Comparison of ENCODE assay signal across 20 cellular contexts in the genomic region with DNA sequence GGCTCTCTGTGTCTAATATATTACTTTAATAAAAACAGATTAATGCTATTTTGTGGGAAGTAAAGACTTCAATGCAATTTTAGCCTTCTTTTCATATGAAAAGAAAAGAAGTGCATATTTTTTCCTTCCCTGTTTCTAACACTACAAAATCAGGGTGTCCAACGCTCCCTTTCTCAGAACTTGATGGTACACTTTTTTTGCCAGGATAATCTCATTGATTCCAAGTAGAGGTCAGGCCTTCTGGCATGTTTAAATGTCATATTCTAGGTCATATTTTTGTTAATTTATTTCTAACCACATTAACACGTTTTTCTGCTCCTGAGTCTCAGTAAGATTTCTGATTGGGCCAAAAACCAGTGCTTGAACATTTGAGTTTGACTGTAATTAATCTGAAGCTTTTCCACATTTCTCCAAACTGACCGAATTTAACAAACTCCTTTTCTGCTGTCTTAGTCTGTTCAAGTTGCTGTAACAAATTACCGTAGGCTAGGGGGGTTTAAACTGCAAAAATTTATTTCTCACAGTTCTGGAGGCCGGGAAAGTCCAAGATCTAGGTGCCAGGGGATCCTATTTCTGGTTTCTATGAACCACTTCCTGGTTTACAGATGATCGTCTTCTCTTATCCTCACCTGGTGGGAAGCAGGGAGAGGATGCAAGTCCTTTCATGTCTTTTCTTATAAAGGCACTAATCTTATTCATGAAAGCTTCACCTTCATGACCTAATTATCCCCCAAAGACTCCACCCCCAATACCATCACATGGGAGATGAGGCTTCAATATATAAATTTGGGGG.
DNase-seq lines count a peak whose midpoint lies in the region; ATAC-seq, FAIRE-seq and TF ChIP-seq lines count a peak whose summit lies in the region.
"Had no signal": no experiment of that assay in that cellular context is flagged by ENCODE, and none has a peak within 500 bp of the region (broad histone marks: within the 10 kb centered on the region; RNA-seq: fewer than 3 reads in every experiment).

No MANE protein-coding gene starts in this region.

- no peaks in the 10 kb centered on the region for H3K27me3 ChIP-seq in ACC112 (ENCODE audit: insufficient read depth, low read length)
- no peaks in the 10 kb centered on the region for H3K27me3 ChIP-seq in bronchial epithelial cell (ENCODE audit: control insufficient read depth, insufficient read depth, low read length)
- H3K27me3 ChIP-seq in osteoblast (ENCODE audit: insufficient read depth, low read length) = no peaks in the 10 kb centered on the region

- H2AFZ ChIP-seq in ACC112 (ENCODE audit: low read length, unreplicated experiment) = peak overlapping the region; percentile 77
- H2AFZ ChIP-seq in osteoblast (ENCODE audit: low read length) = peak overlapping the region; percentile 64

- TF ChIP-seq CTCF in bronchial epithelial cell (IDR thresholded peaks at IDR 0.05; ENCODE audit: insufficient read depth, low read length, severe bottlenecking) (no peak), osteoblast (IDR thresholded peaks at IDR 0.05; ENCODE audit: extremely low read depth, low read depth, low read length) (no peak)

- H4K20me1 ChIP-seq in osteoblast (ENCODE audit: insufficient read depth, low read length) = no peaks in the 10 kb centered on the region

- H3K4me3 ChIP-seq in ACC112 (ENCODE audit: low read depth, low read length) = no peak overlapping the region
- H3K4me3 ChIP-seq in bronchial epithelial cell (ENCODE audit: low read depth, low read length) = no peak overlapping the region
- H3K4me3 ChIP-seq in osteoblast (ENCODE audit: insufficient read depth, low read length) = no peak overlapping the region
- H3K4me3 ChIP-seq: lung, psoas muscle had no signal

- no peak for FAIRE-seq in bronchial epithelial cell (lab: Jason Lieb, UNC)

- ATAC-seq in HG02798 (IDR thresholded peaks at IDR 0.05; ENCODE audit: poor library complexity, unreplicated experiment) = no peak
- ATAC-seq: psoas muscle had no signal

- no peaks in the 10 kb centered on the region for H3K79me2 ChIP-seq in ACC112 (ENCODE audit: control insufficient read depth, insufficient read depth, low read length, unreplicated experiment)
- H3K79me2 ChIP-seq in osteoblast (ENCODE audit: insufficient read depth, low read length) = no peaks in the 10 kb centered on the region

- in situ Hi-C loops in ACHN (cut with HindIII; ENCODE audit: low pct_ligation_motif_present, low pct_unique_long_range_greater_than_20kb, low sequenced_read_pairs) = no loop called here

- DNase-seq in M059J (ENCODE audit: low read depth) (peak; percentile 43), bronchial epithelial cell (ENCODE audit: low read depth) (peak; percentile 88), osteoblast (ENCODE audit: insufficient read length, low spot score, missing footprints) (no peak), ACHN (no peak), NCI-H1436 treated with DMSO at 0.1 percent for 48 hours (lab: John Stamatoyannopoulos, UW) (no peak), hepatic stellate cell (ENCODE audit: low spot score) (no peak)
- DNase-seq: activated CD8-positive, alpha-beta memory T cell treated with anti-CD3 and anti-CD28 coated beads for 24 hours; CD4-positive, CD25-positive, alpha-beta regulatory T cell; central memory CD4-positive, alpha-beta T cell; head of caudate nucleus; naive B cell; NCI-H1105 treated with DMSO at 0.1 percent for 48 hours; NCI-H69; OCI-M1; psoas muscle; stimulated activated CD4-positive, alpha-beta T cell treated with anti-CD3 and anti-CD28 coated beads, Interleukin-12 subunit alpha, Interleukin-12 subunit beta, amount 100 ng/mL, for 4 hours had no signal

- H3K4me1 ChIP-seq in ACC112 (ENCODE audit: control insufficient read depth, insufficient read depth, low read length, unreplicated experiment) (peaks cover 59% of the 10 kb centered on the region), osteoblast (ENCODE audit: insufficient read depth, low read length) (peaks cover 40% of the 10 kb centered on the region)
- H3K4me1 ChIP-seq: psoas muscle had no signal

- H3K36me3 ChIP-seq in ACC112 (ENCODE audit: insufficient read depth, low read length) = no peaks in the 10 kb centered on the region
- H3K36me3 ChIP-seq in bronchial epithelial cell (ENCODE audit: control insufficient read depth, insufficient read depth, low read length) = no peaks in the 10 kb centered on the region
- no peaks in the 10 kb centered on the region for H3K36me3 ChIP-seq in osteoblast (ENCODE audit: insufficient read depth, low read length)

- peak overlapping the region; percentile 82 for H3K27ac ChIP-seq in ACC112 (ENCODE audit: low read depth, low read length)
- H3K27ac ChIP-seq in osteoblast (ENCODE audit: low read depth, low read length) = peak overlapping the region; percentile 52
- H3K27ac ChIP-seq: KMS-11, psoas muscle had no signal

- no peak overlapping the region for H3K4me2 ChIP-seq in osteoblast (ENCODE audit: insufficient read depth, low read length)
- H3K4me2 ChIP-seq: KMS-11 had no signal

- no peaks in the 10 kb centered on the region for H3K9me3 ChIP-seq in osteoblast (ENCODE audit: low read depth, low read length)
- H3K9me3 ChIP-seq: psoas muscle had no signal

Comparison
In these comparisons a context has a peak if more than half of its experiments do, and no peak if none do; other contexts are left out.
1. DNase-seq: peak in M059J (single experiment) and bronchial epithelial cell (single experiment); none in osteoblast (single experiment), ACHN (single experiment), NCI-H1436 treated with DMSO at 0.1 percent for 48 hours (single experiment) and hepatic stellate cell (single experiment).